ENCODE assay signal across 9 cellular contexts in genomic region chr2:218964041-218964771, GRCh38. TPM values are rescaled to one million over a fixed set of nuclear protein-coding genes. Genes with fewer than 3 reads are reported as not detected.
DNase-seq lines count a peak whose midpoint lies in the region; ATAC-seq, FAIRE-seq and TF ChIP-seq lines count a peak whose summit lies in the region.
"Had no signal": no experiment of that assay in that cellular context is flagged by ENCODE, and none has a peak within 500 bp of the region (broad histone marks: within the 10 kb centered on the region; RNA-seq: fewer than 3 reads in every experiment).

No MANE protein-coding gene starts in this region.

- no peaks in the 10 kb centered on the region for H3K27me3 ChIP-seq in BE2C
- H3K27me3 ChIP-seq in SJCRH30 = no peaks in the 10 kb centered on the region

- H3K4me1 Mint-ChIP-seq in natural killer cell treated with Interleukin-12 subunit alpha and Interleukin-12 subunit beta and Interleukin-15 and Interleukin-18, amount 100 ng/mL, for 72 hours (ENCODE audit: low read depth in 2 of 2) = peaks cover 0 to 9% of the 10 kb centered on the region in 2 donors

- H3K9me3 Mint-ChIP-seq in natural killer cell treated with Interleukin-12 subunit alpha and Interleukin-12 subunit beta and Interleukin-15 and Interleukin-18, amount 100 ng/mL, for 72 hours = no peaks in the 10 kb centered on the region

- H3K4me3 ChIP-seq in BE2C (ENCODE audit: low read depth, low read length) (peak overlapping the region; percentile 72), SJCRH30 (peak overlapping the region; percentile 54)

- peaks cover 38 to 50% of the 10 kb centered on the region in 2 donors for H3K27me3 Mint-ChIP-seq in natural killer cell treated with Interleukin-12 subunit alpha and Interleukin-12 subunit beta and Interleukin-15 and Interleukin-18, amount 100 ng/mL, for 72 hours

- H3K9me3 ChIP-seq in BE2C (no peaks in the 10 kb centered on the region), SJCRH30 (replicated peaks) (no peaks in the 10 kb centered on the region)

- no peak overlapping the region for H3K4me3 Mint-ChIP-seq in natural killer cell treated with Interleukin-12 subunit alpha and Interleukin-12 subunit beta and Interleukin-15 and Interleukin-18, amount 100 ng/mL, for 72 hours

- DNase-seq in BE2C (peak; percentile 81), HS-5 (ENCODE audit: low read depth) (peak; percentile 93), SJCRH30 (peak; percentile 60 to 70), iPS-NIHi11 (ENCODE audit: low spot score) (no peak)
- DNase-seq in activated CD4-positive, alpha-beta T cell treated with anti-CD3 and anti-CD28 coated beads for 1 hour = no peak
- no peak for DNase-seq in natural killer cell treated with Interleukin-12 subunit alpha and Interleukin-12 subunit beta and Interleukin-15 and Interleukin-18, amount 100 ng/mL, for 72 hours (ENCODE audit: low spot score)

- H3K36me3 Mint-ChIP-seq in natural killer cell treated with Interleukin-12 subunit alpha and Interleukin-12 subunit beta and Interleukin-15 and Interleukin-18, amount 100 ng/mL, for 72 hours = no peaks in the 10 kb centered on the region

- H3K36me3 ChIP-seq in BE2C = peaks cover 7% of the 10 kb centered on the region; the same call in 1 of the 2 replicates
- no peaks in the 10 kb centered on the region for H3K36me3 ChIP-seq in SJCRH30

- H3K27ac Mint-ChIP-seq in natural killer cell treated with Interleukin-12 subunit alpha and Interleukin-12 subunit beta and Interleukin-15 and Interleukin-18, amount 100 ng/mL, for 72 hours = no peak overlapping the region

- TF ChIP-seq CTCF in BE2C (IDR thresholded peaks at IDR 0.05; ENCODE audit: low read depth, low read length) = no peak

- H3K4me1 ChIP-seq in BE2C (peaks cover 10% of the 10 kb centered on the region), SJCRH30 (peaks cover 14% of the 10 kb centered on the region)

- FAIRE-seq in islet of Langerhans (lab: Jason Lieb, UNC) = peak; percentile 96

- H3K27ac ChIP-seq in SJCRH30 = peak overlapping the region; percentile 66

- no peak for ATAC-seq in HG03039 (IDR thresholded peaks at IDR 0.05; ENCODE audit: unreplicated experiment)
- no peak for ATAC-seq in natural killer cell treated with Interleukin-12 subunit alpha and Interleukin-12 subunit beta and Interleukin-15 and Interleukin-18, amount 100 ng/mL, for 72 hours

RNA-seq across cellular contexts. Expression of gene CDK5R2, which starts 4.7 kb away (rescaled TPM):
- polyA plus RNA-seq in BE2C (2012; ENCODE audit: insufficient read depth, insufficient read length, low read depth) = 126 TPM
- 0.14 TPM in 1 of 2 replicates, not detected in the other for total RNA-seq in SJCRH30 (2014; rRNA removed; shearing (Covaris generic))
- not detected for total RNA-seq in natural killer cell treated with Interleukin-12 subunit alpha and Interleukin-12 subunit beta and Interleukin-15 and Interleukin-18, amount 100 ng/mL, for 72 hours
- total RNA-seq: liver had no signal
- polyA plus RNA-seq: liver had no signal

RNA-seq across cellular contexts. Expression of gene FEV, which starts 20.8 kb away (rescaled TPM):
- 1,006 TPM for polyA plus RNA-seq in BE2C (2012; ENCODE audit: insufficient read depth, insufficient read length, low read depth)
- not detected in 2 replicates for total RNA-seq in SJCRH30 (2014; rRNA removed; shearing (Covaris generic))
- total RNA-seq in natural killer cell treated with Interleukin-12 subunit alpha and Interleukin-12 subunit beta and Interleukin-15 and Interleukin-18, amount 100 ng/mL, for 72 hours = not detected
- total RNA-seq: liver had no signal
- polyA plus RNA-seq: liver had no signal

RNA-seq across cellular contexts. Expression of gene CRYBA2, which starts 29.0 kb away (rescaled TPM):
- polyA plus RNA-seq in BE2C (2012; ENCODE audit: insufficient read depth, insufficient read length, low read depth) = 3.1 TPM
- 0.15 TPM in 1 of 2 replicates, not detected in the other for total RNA-seq in SJCRH30 (2014; rRNA removed; shearing (Covaris generic))
- not detected for total RNA-seq in natural killer cell treated with Interleukin-12 subunit alpha and Interleukin-12 subunit beta and Interleukin-15 and Interleukin-18, amount 100 ng/mL, for 72 hours
- total RNA-seq: liver had no signal
- polyA plus RNA-seq: liver had no signal

Comparison
In these comparisons a context has a peak if more than half of its experiments do, and no peak if none do; other contexts are left out.
1. DNase-seq: peak in BE2C (single experiment), HS-5 (single experiment) and SJCRH30 (2 of 2); none in activated CD4-positive, alpha-beta T cell treated with anti-CD3 and anti-CD28 coated beads for 1 hour (single experiment), iPS-NIHi11 (single experiment) and natural killer cell treated with Interleukin-12 subunit alpha and Interleukin-12 subunit beta and Interleukin-15 and Interleukin-18, amount 100 ng/mL, for 72 hours (single experiment).